Comparison of ENCODE assay signal across 8 cellular contexts in the genomic region with DNA sequence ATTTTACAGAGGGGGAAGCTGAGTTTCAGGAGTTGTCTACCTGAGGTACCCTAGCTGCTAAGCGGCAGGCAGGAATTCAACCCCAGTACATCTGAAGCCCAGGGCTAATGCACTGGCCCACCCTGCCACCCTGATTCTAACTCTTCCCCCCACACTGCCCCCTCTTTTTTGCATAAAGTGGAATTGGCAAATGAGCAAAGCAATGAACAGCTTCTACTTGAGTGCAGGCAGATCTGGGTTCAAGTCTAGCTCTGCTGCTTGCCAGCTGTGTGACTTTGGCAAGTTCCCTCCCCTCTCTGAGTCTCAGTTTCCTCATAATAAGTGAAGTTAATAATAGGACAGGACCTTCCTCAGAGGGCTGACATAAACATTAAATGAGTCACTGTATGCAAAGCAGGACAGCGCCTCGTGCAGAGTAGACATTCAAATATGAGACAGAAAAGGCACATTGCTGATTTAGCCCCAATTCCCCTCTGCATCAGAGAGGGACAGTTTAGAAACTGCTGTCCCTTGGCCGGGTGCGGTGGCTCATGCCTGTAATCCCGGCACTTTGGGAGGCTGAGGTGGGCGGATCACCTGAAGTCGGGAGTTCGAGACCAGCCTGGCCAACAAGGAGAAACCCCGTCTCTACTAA. TPM values are rescaled to one million over a fixed set of nuclear protein-coding genes. Genes with fewer than 3 reads are reported as not detected.
DNase-seq lines count a peak whose midpoint lies in the region; ATAC-seq and TF ChIP-seq lines count a peak whose summit lies in the region.

No MANE protein-coding gene starts in this region.

- H3K27ac Mint-ChIP-seq in T-helper 2 cell treated with Interferon-gamma antibody and Interleukin-4, amounts not matched to agents 5 μg/mL and 100 μg/mL, for 36 hours = peak overlapping the region; percentile 97

- TF ChIP-seq EP300 in gastroesophageal sphincter (IDR thresholded peaks at IDR 0.05) = no peak

- TF ChIP-seq CTCF in gastroesophageal sphincter (IDR thresholded peaks at IDR 0.05) = no peak

- H3K27me3 ChIP-seq in BLaER1 (no peaks in the 10 kb centered on the region), gastroesophageal sphincter (no peaks in the 10 kb centered on the region)

- H4K20me1 ChIP-seq in BLaER1 = 0 out of 2 replicates have a peak, but pooled peaks cover 16% of the 10 kb centered on the region

- H3K4me2 ChIP-seq in BLaER1 = peak overlapping the region; percentile 97

- H3K36me3 Mint-ChIP-seq in T-helper 2 cell treated with Interferon-gamma antibody and Interleukin-4, amounts not matched to agents 5 μg/mL and 100 μg/mL, for 36 hours (ENCODE audit: low read depth) = peaks cover 26% of the 10 kb centered on the region

- peak overlapping the region; percentile 82 for H3K4me3 Mint-ChIP-seq in T-helper 2 cell treated with Interferon-gamma antibody and Interleukin-4, amounts not matched to agents 5 μg/mL and 100 μg/mL, for 36 hours

- H3K4me3 ChIP-seq in BLaER1 (peak overlapping the region; percentile 96), gastroesophageal sphincter (no peak overlapping the region)

- H3K27ac ChIP-seq in BLaER1 (peak overlapping the region; percentile 100), gastroesophageal sphincter (peak overlapping the region in 2 of 4 donors; percentile 26 to 32)

- no peaks in the 10 kb centered on the region for H3K27me3 Mint-ChIP-seq in T-helper 2 cell treated with Interferon-gamma antibody and Interleukin-4, amounts not matched to agents 5 μg/mL and 100 μg/mL, for 36 hours (ENCODE audit: low read depth)

- H3K9me3 ChIP-seq in BLaER1 = no peaks in the 10 kb centered on the region
- no peaks in the 10 kb centered on the region for H3K9me3 ChIP-seq in gastroesophageal sphincter

- ATAC-seq in GM19023 (IDR thresholded peaks at IDR 0.05; ENCODE audit: unreplicated experiment) = peak; percentile 45
- ATAC-seq in HG03175 (IDR thresholded peaks at IDR 0.05; ENCODE audit: unreplicated experiment) = peak; percentile 65
- ATAC-seq in gastroesophageal sphincter = no peak

- WGBS in gastroesophageal sphincter (ENCODE audit: low coverage in 1 of 2), 2 donors = 78% methylated on average over 4 of the region's 10 CpGs; no CpG with 5 or more reads in 1 of the 2 donors

- no peak for DNase-seq in T-helper 2 cell treated with Interferon-gamma antibody and Interleukin-4, amounts not matched to agents 5 μg/mL and 100 μg/mL, for 36 hours (ENCODE audit: low spot score)
- DNase-seq in lung microvascular endothelial cell (ENCODE audit: low read depth in 2 of 2) = peak; percentile 52 to 84
- no peak for DNase-seq in ureter (ENCODE audit: low spot score)
- no peak for DNase-seq in activated CD4-positive, CD25-positive, alpha-beta regulatory T cell (lab: John Stamatoyannopoulos, UW)

- peaks cover 78% of the 10 kb centered on the region for H3K4me1 Mint-ChIP-seq in T-helper 2 cell treated with Interferon-gamma antibody and Interleukin-4, amounts not matched to agents 5 μg/mL and 100 μg/mL, for 36 hours (ENCODE audit: low read depth)

- H3K9ac ChIP-seq in BLaER1 = peak overlapping the region; percentile 98

- 0 out of 2 replicates have a peak, but pooled peaks cover 6% of the 10 kb centered on the region for H3K36me3 ChIP-seq in BLaER1
- no peaks in the 10 kb centered on the region for H3K36me3 ChIP-seq in gastroesophageal sphincter

- peaks cover 91% of the 10 kb centered on the region for H3K4me1 ChIP-seq in BLaER1
- peaks cover 0 to 89% (median 30%) of the 10 kb centered on the region in 3 donors for H3K4me1 ChIP-seq in gastroesophageal sphincter

- no peak for TF ChIP-seq POLR2A in gastroesophageal sphincter (IDR thresholded peaks at IDR 0.05)

- H3K9me3 Mint-ChIP-seq in T-helper 2 cell treated with Interferon-gamma antibody and Interleukin-4, amounts not matched to agents 5 μg/mL and 100 μg/mL, for 36 hours = no peaks in the 10 kb centered on the region

RNA-seq across cellular contexts. Expression of a gene that starts 4.7 kb away (rescaled TPM):
- 11.1 and 16.3 TPM in 2 replicates for total RNA-seq in lung microvascular endothelial cell
- total RNA-seq in gastroesophageal sphincter = 10 to 100 TPM in 2 of 4 donors, 1 to 10 TPM in 2; 7.6 to 14.5 (median 10.4) TPM
- 3.6 TPM for total RNA-seq in ureter

Comparison
In these comparisons a context has a peak if more than half of its experiments do, and no peak if none do; other contexts are left out.
1. DNase-seq: peak in lung microvascular endothelial cell (2 of 2); none in T-helper 2 cell treated with Interferon-gamma antibody and Interleukin-4, amounts not matched to agents 5 μg/mL and 100 μg/mL, for 36 hours (single experiment), ureter (single experiment) and activated CD4-positive, CD25-positive, alpha-beta regulatory T cell (0 of 4).